In genomic region chr1:155250246-155250632, GRCh38 we compare ENCODE assay signal across 8 cellular contexts. TPM values are rescaled to one million over a fixed set of nuclear protein-coding genes. Genes with fewer than 3 reads are reported as not detected.
DNase-seq lines count a peak whose midpoint lies in the region; ATAC-seq and TF ChIP-seq lines count a peak whose summit lies in the region.

No MANE protein-coding gene starts in this region.

- no peaks in the 10 kb centered on the region for H3K9me3 Mint-ChIP-seq in CD8-positive, alpha-beta T cell
- no peaks in the 10 kb centered on the region for H3K9me3 Mint-ChIP-seq in progenitor cell of endocrine pancreas (ENCODE audit: low read depth)

- no peaks in the 10 kb centered on the region for H3K27me3 ChIP-seq in CD8-positive, alpha-beta T cell (ENCODE audit: insufficient read depth, low read length)
- H3K27me3 ChIP-seq in SU-DHL-6 (ENCODE audit: low read length): no peaks in the 10 kb centered on the region
- no peaks in the 10 kb centered on the region for H3K27me3 ChIP-seq in lower lobe of right lung (ENCODE audit: low read depth)

- H3K9me2 ChIP-seq in SU-DHL-6 (replicated peaks; ENCODE audit: insufficient read depth, low read length): no peaks in the 10 kb centered on the region

- CTCF ChIA-PET in CD8-positive, alpha-beta T cell (lab: Charles Lee): interaction anchor here (0.6 to 11.2 kb wide), 42 partner anchors 9 to 689 kb away, joined by 3 to 152 read pairs (median 6); partner anchors contain the start of genes CLK2, FDPS, HCN3 and KRTCAP2

- H3F3A ChIP-seq in SU-DHL-6 (ENCODE audit: insufficient read depth): peaks cover 28% of the 10 kb centered on the region; the same call in 1 of the 2 replicates

- peak; percentile 25 for ATAC-seq in CD8-positive, alpha-beta T cell
- ATAC-seq in GM21717 (IDR thresholded peaks at IDR 0.05; ENCODE audit: unreplicated experiment) (peak; percentile 5), lower lobe of right lung (peak in 1 of 2 donors; percentile 0)

- H3K36me3 Mint-ChIP-seq in CD8-positive, alpha-beta T cell: no peaks in the 10 kb centered on the region
- peaks cover 9% of the 10 kb centered on the region for H3K36me3 Mint-ChIP-seq in progenitor cell of endocrine pancreas (ENCODE audit: insufficient read depth)

- no peaks in the 10 kb centered on the region for H3K9me3 ChIP-seq in CD8-positive, alpha-beta T cell (ENCODE audit: low read length)
- H3K9me3 ChIP-seq in SU-DHL-6 (ENCODE audit: insufficient read depth, low read length) (no peaks in the 10 kb centered on the region), lower lobe of right lung (no peaks in the 10 kb centered on the region)

- no peak overlapping the region for H3K27ac Mint-ChIP-seq in CD8-positive, alpha-beta T cell
- H3K27ac Mint-ChIP-seq in progenitor cell of endocrine pancreas: no peak overlapping the region

- H3K4me2 ChIP-seq in SU-DHL-6 (ENCODE audit: low read depth, low read length, poor library complexity, severe bottlenecking): peak overlapping the region; percentile 72

- intact Hi-C loops in CD8-positive, alpha-beta T cell (cut with DNase I, micrococcal nuclease): loop anchor here (1.0 to 2.0 kb wide), 5 partner anchors 27 to 342 kb away; partner anchors contain the start of genes FDPS (in 1 of the 2) and HCN3 (in 1 of the 2)
- intact Hi-C loops in lower lobe of right lung (cut with DNase I): no loop called here

- H4K20me1 ChIP-seq in SU-DHL-6 (ENCODE audit: low read depth, low read length): no peaks in the 10 kb centered on the region

- peaks cover 22% of the 10 kb centered on the region for H3K4me1 ChIP-seq in CD8-positive, alpha-beta T cell (ENCODE audit: insufficient read depth, low read length)
- peaks cover 28% of the 10 kb centered on the region for H3K4me1 ChIP-seq in lower lobe of right lung

- POLR2A ChIA-PET in CD8-positive, alpha-beta T cell (lab: Charles Lee): interaction anchor here (0.9 to 3.3 kb wide), 5 partner anchors 9 to 342 kb away, joined by 3 to 22 read pairs (median 9); partner anchors contain the start of genes CLK2 and SCAMP3

- DNase-seq in CD8-positive, alpha-beta T cell: no peak
- DNase-seq in lower lobe of right lung (no peak), cortex of kidney (lab: John Stamatoyannopoulos, UW) (no peak), NCI-H1105 (lab: John Stamatoyannopoulos, UW) (no peak), NCI-H524 (lab: John Stamatoyannopoulos, UW) (no peak), progenitor cell of endocrine pancreas (ENCODE audit: low spot score, unreplicated experiment) (no peak)

- H3K79me2 ChIP-seq in SU-DHL-6 (ENCODE audit: insufficient read depth, low read length): no peaks in the 10 kb centered on the region

- peak overlapping the region; percentile 35 for H3K27ac ChIP-seq in CD8-positive, alpha-beta T cell (ENCODE audit: low read depth, low read length)
- H3K27ac ChIP-seq in SU-DHL-6 (ENCODE audit: low read depth, low read length) (peak overlapping the region; percentile 85), lower lobe of right lung (peak overlapping the region; percentile 56)

- H2AFZ ChIP-seq in SU-DHL-6 (ENCODE audit: low read depth, low read length, severe bottlenecking): peak overlapping the region; percentile 57

- peak overlapping the region; percentile 77 for H3K4me3 Mint-ChIP-seq in CD8-positive, alpha-beta T cell
- H3K4me3 Mint-ChIP-seq in progenitor cell of endocrine pancreas (ENCODE audit: low read depth): no peak overlapping the region

- peaks cover 24% of the 10 kb centered on the region for H3K4me1 Mint-ChIP-seq in CD8-positive, alpha-beta T cell (ENCODE audit: low read depth)
- H3K4me1 Mint-ChIP-seq in progenitor cell of endocrine pancreas (ENCODE audit: low read depth): peaks cover 17% of the 10 kb centered on the region

- H3K4me3 ChIP-seq in CD8-positive, alpha-beta T cell (ENCODE audit: low read depth, low read length): peak overlapping the region; percentile 71
- H3K4me3 ChIP-seq in SU-DHL-6 (ENCODE audit: insufficient read depth, low read length, poor library complexity, severe bottlenecking) (peak overlapping the region; percentile 49), lower lobe of right lung (peak overlapping the region; percentile 39)

- no peaks in the 10 kb centered on the region for H3K27me3 Mint-ChIP-seq in CD8-positive, alpha-beta T cell (ENCODE audit: low read depth)
- no peaks in the 10 kb centered on the region for H3K27me3 Mint-ChIP-seq in progenitor cell of endocrine pancreas

- TF ChIP-seq CTCF in CD8-positive, alpha-beta T cell (IDR thresholded peaks at IDR 0.05): no peak
- TF ChIP-seq CTCF in SU-DHL-6 (IDR thresholded peaks at IDR 0.05; ENCODE audit: insufficient read depth, low read length, poor library complexity, severe bottlenecking) (no peak), lower lobe of right lung (IDR thresholded peaks at IDR 0.05) (no peak), progenitor cell of endocrine pancreas (IDR thresholded peaks at IDR 0.05; ENCODE audit: unreplicated experiment) (no peak)

- no peaks in the 10 kb centered on the region for H3K36me3 ChIP-seq in CD8-positive, alpha-beta T cell (ENCODE audit: insufficient read depth, low read length)
- H3K36me3 ChIP-seq in SU-DHL-6 (ENCODE audit: low read length) (no peaks in the 10 kb centered on the region), lower lobe of right lung (peaks cover 9% of the 10 kb centered on the region)

- H3K9ac ChIP-seq in SU-DHL-6 (ENCODE audit: low read length): peak overlapping the region; percentile 56

RNA-seq across cellular contexts. Expression of gene ENTREP3, which starts 5.0 kb away (rescaled TPM):
- total RNA-seq in CD8-positive, alpha-beta T cell: 1 to 10 TPM; 8.1 to 8.7 TPM
- total RNA-seq in lower lobe of right lung: 22.9 TPM
- total RNA-seq in progenitor cell of endocrine pancreas: 58.4 and 59.0 TPM in 2 replicates

RNA-seq across cellular contexts. Expression of gene SCAMP3, which starts 11.9 kb away (rescaled TPM):
- 10 to 100 TPM; 47.5 to 48.5 TPM for total RNA-seq in CD8-positive, alpha-beta T cell
- total RNA-seq in lower lobe of right lung (70.2 TPM), progenitor cell of endocrine pancreas (53.1 and 57.1 TPM in 2 replicates)

RNA-seq across cellular contexts. Expression of gene CLK2, which starts 23.1 kb away (rescaled TPM):
- total RNA-seq in CD8-positive, alpha-beta T cell: 10 to 100 TPM; 48.6 to 54.4 TPM
- total RNA-seq in lower lobe of right lung (51.1 TPM), progenitor cell of endocrine pancreas (102 and 106 TPM in 2 replicates)

RNA-seq across cellular contexts. Expression of gene HCN3, which starts 27.0 kb away (rescaled TPM):
- 1 to 10 TPM; 1.3 TPM for total RNA-seq in CD8-positive, alpha-beta T cell
- 4.2 TPM for total RNA-seq in lower lobe of right lung
- 13.6 and 15.6 TPM in 2 replicates for total RNA-seq in progenitor cell of endocrine pancreas

RNA-seq across cellular contexts. Expression of gene MTX1, which starts 41.7 kb away (rescaled TPM):
- 10 to 100 TPM; 24.4 to 25.8 TPM for total RNA-seq in CD8-positive, alpha-beta T cell
- total RNA-seq in lower lobe of right lung: 27.9 TPM
- total RNA-seq in progenitor cell of endocrine pancreas: 38.1 and 38.7 TPM in 2 replicates

Comparison
In these comparisons a context has a peak if more than half of its experiments do, and no peak if none do; other contexts are left out.
1. H3K27ac ChIP-seq: peak in every context shown above with its lines; median percentile 85 in SU-DHL-6; 56 in lower lobe of right lung; 35 in CD8-positive, alpha-beta T cell.